Comparison of ENCODE assay signal across 1 cellular context in genomic region chr4:140359571-140360427, GRCh38.
TF ChIP-seq lines count a peak whose summit lies in the region.

No MANE protein-coding gene starts in this region.

TF ChIP-seq in HepG2, 621 proteins besides CTCF, POLR2A, EP300 and RAD21 (continued from another document):
- TF ChIP-seq XRCC5 (optimal IDR thresholded peaks at IDR 0.05; ENCODE audit: low read length) (peak; percentile 8), ZNF280B (CRISPR knock-in tag; IDR thresholded peaks at IDR 0.05; ENCODE audit: borderline replicate concordance) (no peak), ZNF576 (CRISPR knock-in tag; IDR thresholded peaks at IDR 0.05) (peak; percentile 98; the same call in 1 of the 2 replicates), EZH2 (conservative IDR thresholded peaks at IDR 0.05; ENCODE audit: low read depth, low read length) (no peak), SMARCC2 (IDR thresholded peaks at IDR 0.05) (no peak), JUND (CRISPR knock-in tag; IDR thresholded peaks at IDR 0.05) (no peak), ATF1 (CRISPR knock-in tag; IDR thresholded peaks at IDR 0.05) (no peak), ZNF574 (CRISPR knock-in tag; IDR thresholded peaks at IDR 0.05) (no peak), MTF1 (CRISPR knock-in tag; IDR thresholded peaks at IDR 0.05) (no peak), TEAD3 (CRISPR knock-in tag; optimal IDR thresholded peaks at IDR 0.05; ENCODE audit: borderline replicate concordance) (no peak), KDM5A (IDR thresholded peaks at IDR 0.05; ENCODE audit: borderline replicate concordance, low read length) (peak; percentile 38; the same call in 1 of the 2 replicates), ZNF589 (CRISPR knock-in tag; conservative IDR thresholded peaks at IDR 0.05) (no peak)
